ENCODE assay signal across 12 cellular contexts in genomic region chr2:86413296-86414085, GRCh38. TPM values are rescaled to one million over a fixed set of nuclear protein-coding genes. Genes with fewer than 3 reads are reported as not detected.
DNase-seq lines count a peak whose midpoint lies in the region; ATAC-seq, FAIRE-seq and TF ChIP-seq lines count a peak whose summit lies in the region.
"Had no signal": no experiment of that assay in that cellular context is flagged by ENCODE, and none has a peak within 500 bp of the region (broad histone marks: within the 10 kb centered on the region; RNA-seq: fewer than 3 reads in every experiment).

No MANE protein-coding gene starts in this region.

- H3K4me3 ChIP-seq in SJCRH30 (peak overlapping the region; percentile 48), hepatocyte (no peak overlapping the region), skeletal muscle tissue (ENCODE audit: low read length in 3 of 3) (peak overlapping the region; percentile 6 to 48 (median 30))

- no peak for TF ChIP-seq CTCF in hepatocyte (IDR thresholded peaks at IDR 0.05; ENCODE audit: poor library complexity)

- WGBS in hepatocyte (ENCODE audit: low lambda C conversion rate, missing lambda C conversion rate): 53% methylated on average over 8 of the region's 8 CpGs

- no peaks in the 10 kb centered on the region for H3K27me3 ChIP-seq in SJCRH30
- no peaks in the 10 kb centered on the region for H3K27me3 ChIP-seq in hepatocyte
- no peaks in the 10 kb centered on the region for H3K27me3 ChIP-seq in skeletal muscle tissue (ENCODE audit: control insufficient read depth in 3 of 3, insufficient read depth in 3 of 3, low read length in 3 of 3)

- no peak for ATAC-seq in stimulated activated naive CD8-positive, alpha-beta T cell treated with anti-CD3 and anti-CD28 coated beads, Interleukin-15, Interleukin-2, amounts not matched to agents 100 U/mL and 50 U/mL, for 24 hours

- H2AFZ ChIP-seq in hepatocyte: no peak overlapping the region
- H2AFZ ChIP-seq: parathyroid adenoma had no signal

- H3K79me2 ChIP-seq in hepatocyte: no peaks in the 10 kb centered on the region
- H3K79me2 ChIP-seq: parathyroid adenoma had no signal

- H3K36me3 ChIP-seq in SJCRH30 (no peaks in the 10 kb centered on the region), hepatocyte (replicated peaks; ENCODE audit: insufficient read depth, low read depth) (no peaks in the 10 kb centered on the region), skeletal muscle tissue (ENCODE audit: control insufficient read depth in 3 of 3, insufficient read depth in 3 of 3, low read length in 3 of 3) (no peaks in the 10 kb centered on the region)

- peaks cover 14% of the 10 kb centered on the region for H3K4me1 ChIP-seq in SJCRH30
- no peaks in the 10 kb centered on the region for H3K4me1 ChIP-seq in hepatocyte (ENCODE audit: insufficient read depth)
- peaks cover 2 to 5% (median 3%) of the 10 kb centered on the region in 3 donors for H3K4me1 ChIP-seq in skeletal muscle tissue (ENCODE audit: control insufficient read depth in 3 of 3, insufficient read depth in 3 of 3, low read length in 3 of 3)
- H3K4me1 ChIP-seq: parathyroid adenoma had no signal

- DNase-seq in GM19239 (ENCODE audit: insufficient read length, low spot score): no peak
- DNase-seq in SJCRH30: peak; percentile 66 to 86
- no peak for DNase-seq in hepatocyte (ENCODE audit: low spot score)
- no peak for DNase-seq in NCI-H524 treated with DMSO at 0.1 percent for 48 hours (lab: John Stamatoyannopoulos, UW)
- no peak for DNase-seq in stimulated activated naive CD8-positive, alpha-beta T cell treated with anti-CD3 and anti-CD28 coated beads, Interleukin-15, Interleukin-2, amounts not matched to agents 100 U/mL and 50 U/mL, for 24 hours
- no peak for DNase-seq in midbrain (lab: John Stamatoyannopoulos, UW)
- DNase-seq: activated CD4-positive, alpha-beta T cell treated with anti-CD3 and anti-CD28 coated beads, Interleukin-2, amount 10 ng/mL, durations not matched to agents 7 days and 5 days; activated T-cell treated with anti-CD3 and anti-CD28 coated beads, Interleukin-2, amount 50 U/mL, for 24 hours; NCI-H1417 treated with DMSO at 0.1 percent for 48 hours; SK-N-SH had no signal

- FAIRE-seq in GM19239 (lab: Jason Lieb, UNC): peak; percentile 47

- H3K9ac ChIP-seq in skeletal muscle tissue (ENCODE audit: low read depth in 1 of 3, low read length in 3 of 3): no peak overlapping the region
- H3K9ac ChIP-seq: parathyroid adenoma, SK-N-SH had no signal

- no peaks in the 10 kb centered on the region; the same call in 1 of the 2 replicates for H3K9me3 ChIP-seq in SJCRH30 (replicated peaks)
- H3K9me3 ChIP-seq in hepatocyte (ENCODE audit: low read depth): no peaks in the 10 kb centered on the region
- no peaks in the 10 kb centered on the region for H3K9me3 ChIP-seq in skeletal muscle tissue (ENCODE audit: control insufficient read depth in 3 of 3, low read length in 3 of 3)
- H3K9me3 ChIP-seq: SK-N-SH had no signal

- no peaks in the 10 kb centered on the region for H4K20me1 ChIP-seq in hepatocyte (ENCODE audit: insufficient read depth, poor library complexity, severe bottlenecking)

- H3K9me2 ChIP-seq in hepatocyte (replicated peaks; ENCODE audit: insufficient read depth): no peaks in the 10 kb centered on the region
- H3K9me2 ChIP-seq: SK-N-SH had no signal

- H3K27ac ChIP-seq in SJCRH30 (peak overlapping the region; percentile 40), hepatocyte (no peak overlapping the region), skeletal muscle tissue (ENCODE audit: low read depth, low read length) (no peak overlapping the region)
- H3K27ac ChIP-seq: parathyroid adenoma had no signal

- H3K4me2 ChIP-seq in hepatocyte: peak overlapping the region; percentile 48
- H3K4me2 ChIP-seq: SK-N-SH had no signal

RNA-seq across cellular contexts. Expression of gene KDM3A, which starts 27.7 kb away (rescaled TPM):
- total RNA-seq in SJCRH30 (2014; rRNA removed; shearing (Covaris generic)): 34.8 and 38.7 TPM in 2 replicates
- total RNA-seq in hepatocyte (37.5 and 41.3 TPM in 2 replicates), skeletal muscle tissue (41.2 TPM)
- polyA plus RNA-seq in hepatocyte: 13.8 and 15.3 TPM in 2 replicates

Comparison
In these comparisons a context has a peak if more than half of its experiments do, and no peak if none do; other contexts are left out.
1. DNase-seq: peak in SJCRH30 (2 of 2); none in GM19239 (single experiment), hepatocyte (single experiment), NCI-H524 treated with DMSO at 0.1 percent for 48 hours (single experiment), stimulated activated naive CD8-positive, alpha-beta T cell treated with anti-CD3 and anti-CD28 coated beads, Interleukin-15, Interleukin-2, amounts not matched to agents 100 U/mL and 50 U/mL, for 24 hours (single experiment) and midbrain (single experiment).